11 cellular contexts compared by ENCODE assay signal in the genomic region with DNA sequence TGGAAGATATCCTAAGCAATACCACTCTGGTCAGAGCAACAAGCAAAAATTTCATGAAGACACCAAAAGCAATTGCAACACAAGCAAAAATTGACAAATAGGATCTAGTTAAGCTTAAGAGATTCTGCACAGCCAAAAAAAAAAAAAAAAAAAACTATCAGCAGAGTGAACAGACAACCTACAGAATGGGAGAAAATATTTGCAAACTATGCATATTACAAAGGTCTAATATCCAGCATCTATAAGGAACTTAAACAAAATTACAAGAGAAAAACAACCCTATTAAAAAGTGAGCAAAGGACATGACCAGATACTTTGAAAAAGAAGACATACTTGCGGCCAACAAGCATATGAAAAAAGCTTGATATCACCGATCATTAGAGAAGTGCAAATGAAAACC.
"Had no signal": no experiment of that assay in that cellular context is flagged by ENCODE, and none has a peak within 500 bp of the region (broad histone marks: within the 10 kb centered on the region; RNA-seq: fewer than 3 reads in every experiment).

No MANE protein-coding gene starts in this region.

- H3K4me1 ChIP-seq: HAP-1 had no signal

- ATAC-seq: GM23338, HCT116 had no signal

- H3K27ac ChIP-seq: GM23248 had no signal

- H3K9me3 ChIP-seq: HAP-1 had no signal

- DNase-seq: GM23248, GOT3, H7, H9, HCEC 1CT, HFFc6 had no signal

- H3K4me3 ChIP-seq: GM23248, GM23338, HAP-1 had no signal

- H3K9ac ChIP-seq: GM23248 had no signal

- H3K36me3 ChIP-seq: HAP-1 had no signal

- H2AFZ ChIP-seq: GM23248, GM23338 had no signal

- FAIRE-seq: H1, H54 had no signal

- H3K4me2 ChIP-seq: GM23338 had no signal
